Comparison of ENCODE assay signal across 12 cellular contexts in genomic region chr12:132469423-132469822, GRCh38.
A peak's percentile ranks its signal among the peaks of the same experiment; 100 is the strongest.
DNase-seq lines count a peak whose midpoint lies in the region; ATAC-seq and TF ChIP-seq lines count a peak whose summit lies in the region.
"Had no signal": no experiment of that assay in that cellular context is flagged by ENCODE, and none has a peak within 500 bp of the region (broad histone marks: within the 10 kb centered on the region; RNA-seq: fewer than 3 reads in every experiment).

No MANE protein-coding gene starts in this region.

- H3K27ac Mint-ChIP-seq in stimulated activated naive CD8-positive, alpha-beta T cell treated with anti-CD3 and anti-CD28 coated beads, Interleukin-15, Interleukin-2, amounts not matched to agents 100 ng/mL and 50 ng/mL, for 24 hours, result peak overlapping the region; percentile 69
- peak overlapping the region; percentile 38 for H3K27ac Mint-ChIP-seq in activated naive CD8-positive, alpha-beta T cell

- in situ Hi-C loops in KBM-7 (cut with MboI; ENCODE audit: low pct_unique_long_range_greater_than_20kb, low sequenced_read_pairs) (no loop called here), brain microvascular endothelial cell (cut with HindIII; ENCODE audit: low pct_ligation_motif_present, low sequenced_read_pairs) (no loop called here)

- no peaks in the 10 kb centered on the region for H3K36me3 Mint-ChIP-seq in stimulated activated naive CD8-positive, alpha-beta T cell treated with anti-CD3 and anti-CD28 coated beads, Interleukin-15, Interleukin-2, amounts not matched to agents 100 ng/mL and 50 ng/mL, for 24 hours (ENCODE audit: low read depth)
- no peaks in the 10 kb centered on the region for H3K36me3 Mint-ChIP-seq in activated naive CD8-positive, alpha-beta T cell

- no peaks in the 10 kb centered on the region for H3K36me3 ChIP-seq in brain microvascular endothelial cell (replicated peaks)

- peak overlapping the region; percentile 61 for H3K4me3 Mint-ChIP-seq in stimulated activated naive CD8-positive, alpha-beta T cell treated with anti-CD3 and anti-CD28 coated beads, Interleukin-15, Interleukin-2, amounts not matched to agents 100 ng/mL and 50 ng/mL, for 24 hours
- H3K4me3 Mint-ChIP-seq in activated naive CD8-positive, alpha-beta T cell, result peak overlapping the region; percentile 64

- no peak for TF ChIP-seq CTCF in brain microvascular endothelial cell (IDR thresholded peaks at IDR 0.05; ENCODE audit: low read depth, low read length, missing control alignments)

- no peak overlapping the region for H3K27ac ChIP-seq in brain microvascular endothelial cell

- no peaks in the 10 kb centered on the region for H3K9me3 Mint-ChIP-seq in stimulated activated naive CD8-positive, alpha-beta T cell treated with anti-CD3 and anti-CD28 coated beads, Interleukin-15, Interleukin-2, amounts not matched to agents 100 ng/mL and 50 ng/mL, for 24 hours
- no peaks in the 10 kb centered on the region for H3K9me3 Mint-ChIP-seq in activated naive CD8-positive, alpha-beta T cell (ENCODE audit: low read depth)

- DNase-seq in stimulated activated naive CD8-positive, alpha-beta T cell treated with anti-CD3 and anti-CD28 coated beads, Interleukin-15, Interleukin-2, amounts not matched to agents 100 U/mL and 50 U/mL, for 24 hours, result no peak
- DNase-seq in KBM-7 (peak; percentile 86), cerebellar cortex (ENCODE audit: low spot score) (no peak), brain microvascular endothelial cell (no peak), SKM-1 (lab: John Stamatoyannopoulos, UW; ENCODE audit: unreplicated experiment) (no peak), cerebellar nuclear complex (lab: John Stamatoyannopoulos, UW) (no peak)
- DNase-seq: dermis blood vessel endothelial cell; islet precursor cell; NCI-H146; stimulated activated CD4-positive, alpha-beta T cell treated with anti-CD3 and anti-CD28 coated beads, Interleukin-2, amount 100 ng/mL, for 24 hours had no signal

- ATAC-seq in stimulated activated naive CD8-positive, alpha-beta T cell treated with anti-CD3 and anti-CD28 coated beads, Interleukin-15, Interleukin-2, amounts not matched to agents 100 U/mL and 50 U/mL, for 24 hours, result no peak

- H3K4me1 Mint-ChIP-seq in stimulated activated naive CD8-positive, alpha-beta T cell treated with anti-CD3 and anti-CD28 coated beads, Interleukin-15, Interleukin-2, amounts not matched to agents 100 ng/mL and 50 ng/mL, for 24 hours (ENCODE audit: low read depth), result peaks cover 53% of the 10 kb centered on the region
- peaks cover 29% of the 10 kb centered on the region for H3K4me1 Mint-ChIP-seq in activated naive CD8-positive, alpha-beta T cell (ENCODE audit: low read depth)

- no peaks in the 10 kb centered on the region for H3K27me3 Mint-ChIP-seq in stimulated activated naive CD8-positive, alpha-beta T cell treated with anti-CD3 and anti-CD28 coated beads, Interleukin-15, Interleukin-2, amounts not matched to agents 100 ng/mL and 50 ng/mL, for 24 hours
- no peaks in the 10 kb centered on the region for H3K27me3 Mint-ChIP-seq in activated naive CD8-positive, alpha-beta T cell

- H3K27me3 ChIP-seq in brain microvascular endothelial cell (replicated peaks), result peaks cover 5% of the 10 kb centered on the region

- H3K4me3 ChIP-seq in brain microvascular endothelial cell (ENCODE audit: low read depth, low read length), result no peak overlapping the region
